ENCODE assay signal across 19 cellular contexts in genomic region chr22:47059701-47060161, GRCh38.
DNase-seq lines count a peak whose midpoint lies in the region; FAIRE-seq and TF ChIP-seq lines count a peak whose summit lies in the region.
"Had no signal": no experiment of that assay in that cellular context is flagged by ENCODE, and none has a peak within 500 bp of the region (broad histone marks: within the 10 kb centered on the region; RNA-seq: fewer than 3 reads in every experiment).

No MANE protein-coding gene starts in this region.

- no peaks in the 10 kb centered on the region for H3F3A ChIP-seq in OCI-LY1 (ENCODE audit: insufficient read depth, low read length)

- H2AFZ ChIP-seq in OCI-LY1 (ENCODE audit: low read length) = no peak overlapping the region
- H2AFZ ChIP-seq in osteoblast (ENCODE audit: low read length) = no peak overlapping the region
- H2AFZ ChIP-seq: hepatocyte had no signal

- DNase-seq in GM12864 (ENCODE audit: low read depth) = peak; percentile 50
- DNase-seq in GM20000 (ENCODE audit: low spot score) = peak; percentile 55
- DNase-seq in osteoblast (ENCODE audit: insufficient read length, low spot score, missing footprints) = peak; percentile 63
- DNase-seq in HuH-7 (ENCODE audit: low spot score) = no peak
- DNase-seq in HTR-8/SVneo (ENCODE audit: insufficient read length, low spot score) = no peak
- DNase-seq in NCI-H187 treated with DMSO at 0.1 percent for 48 hours (lab: John Stamatoyannopoulos, UW) = no peak
- DNase-seq: activated CD4-positive, CD25-positive, alpha-beta regulatory T cell; activated CD8-positive, alpha-beta memory T cell treated with anti-CD3 and anti-CD28 coated beads, Interleukin-2, amount 10 ng/mL, durations not matched to agents 7 days and 5 days; activated naive CD4-positive, alpha-beta T cell treated with anti-CD3 and anti-CD28 coated beads for 36 hours; CD4-positive, CD25-positive, alpha-beta regulatory T cell; EL; esophagus squamous epithelium; IMR-90; ovary; small intestine; stimulated activated naive CD8-positive, alpha-beta T cell treated with anti-CD3 and anti-CD28 coated beads, Interleukin-15, Interleukin-2, amounts not matched to agents 100 U/mL and 50 U/mL, for 24 hours; uterus had no signal

- H3K4me1 ChIP-seq in OCI-LY1 (ENCODE audit: insufficient read depth, low read length, severe bottlenecking) (peaks cover 45% of the 10 kb centered on the region), osteoblast (ENCODE audit: insufficient read depth, low read length) (no peaks in the 10 kb centered on the region)
- H3K4me1 ChIP-seq: esophagus squamous epithelium, uterus had no signal

- H3K9me3 ChIP-seq in OCI-LY1 (ENCODE audit: low read length) = no peaks in the 10 kb centered on the region
- no peaks in the 10 kb centered on the region for H3K9me3 ChIP-seq in osteoblast (ENCODE audit: low read depth, low read length)
- H3K9me3 ChIP-seq: esophagus squamous epithelium, ovary, uterus had no signal

- H3K4me2 ChIP-seq in OCI-LY1 (ENCODE audit: low read length) (peak overlapping the region; percentile 44), osteoblast (ENCODE audit: insufficient read depth, low read length) (no peak overlapping the region)
- H3K4me2 ChIP-seq: hepatocyte had no signal

- no peaks in the 10 kb centered on the region for H3K27me3 ChIP-seq in OCI-LY1 (ENCODE audit: insufficient read depth, low read length)
- H3K27me3 ChIP-seq in osteoblast (ENCODE audit: insufficient read depth, low read length) = no peaks in the 10 kb centered on the region
- H3K27me3 ChIP-seq: esophagus squamous epithelium, hepatocyte, ovary, uterus had no signal

- peaks cover 4% of the 10 kb centered on the region; the same call in 1 of the 2 replicates for H3K36me3 ChIP-seq in OCI-LY1 (ENCODE audit: insufficient read depth, low read length)
- H3K36me3 ChIP-seq in osteoblast (ENCODE audit: insufficient read depth, low read length) = no peaks in the 10 kb centered on the region
- H3K36me3 ChIP-seq: ovary, uterus had no signal

- H3K27ac ChIP-seq in OCI-LY1 (ENCODE audit: low read depth, low read length, poor library complexity, severe bottlenecking) = peak overlapping the region; percentile 63
- no peak overlapping the region for H3K27ac ChIP-seq in osteoblast (ENCODE audit: low read depth, low read length)
- H3K27ac ChIP-seq: esophagus squamous epithelium, hepatocyte, ovary had no signal

- peak overlapping the region; percentile 19; the same call in 1 of the 2 replicates for H3K9ac ChIP-seq in OCI-LY1 (ENCODE audit: low read length)

- TF ChIP-seq CTCF in GM12864 (IDR thresholded peaks at IDR 0.05; ENCODE audit: low read depth, low read length, missing control alignments) (no peak), GM20000 (IDR thresholded peaks at IDR 0.05; ENCODE audit: extremely low read depth, missing control alignments) (no peak), OCI-LY1 (IDR thresholded peaks at IDR 0.05; ENCODE audit: low read length) (no peak), osteoblast (IDR thresholded peaks at IDR 0.05; ENCODE audit: extremely low read depth, low read depth, low read length) (no peak)

- H3K79me2 ChIP-seq in OCI-LY1 (ENCODE audit: insufficient read depth, low read length) (no peaks in the 10 kb centered on the region), osteoblast (ENCODE audit: insufficient read depth, low read length) (no peaks in the 10 kb centered on the region)
- H3K79me2 ChIP-seq: hepatocyte had no signal

- no peaks in the 10 kb centered on the region for H3K9me2 ChIP-seq in OCI-LY1 (ENCODE audit: low read depth, low read length)

- no peak for FAIRE-seq in HTR-8/SVneo (lab: Jason Lieb, UNC)
- FAIRE-seq: small intestine had no signal

- H4K20me1 ChIP-seq in OCI-LY1 (ENCODE audit: insufficient read depth, low read length) (no peaks in the 10 kb centered on the region), osteoblast (ENCODE audit: insufficient read depth, low read length) (peaks cover 9% of the 10 kb centered on the region)

- H3K4me3 ChIP-seq in GM12864 (ENCODE audit: low read depth, low read length) = no peak overlapping the region
- no peak overlapping the region for H3K4me3 ChIP-seq in OCI-LY1 (ENCODE audit: low read depth, low read length, poor library complexity, severe bottlenecking)
- no peak overlapping the region for H3K4me3 ChIP-seq in osteoblast (ENCODE audit: insufficient read depth, low read length)
- H3K4me3 ChIP-seq: esophagus squamous epithelium, hepatocyte, ovary, uterus had no signal

Comparison
In these comparisons a context has a peak if more than half of its experiments do, and no peak if none do; other contexts are left out.
1. DNase-seq: peak in GM12864 (single experiment), GM20000 (single experiment) and osteoblast (single experiment); none in HuH-7 (single experiment), HTR-8/SVneo (single experiment) and NCI-H187 treated with DMSO at 0.1 percent for 48 hours (single experiment).